ENCODE assay signal across 21 cellular contexts in genomic region chr11:10474551-10474950, GRCh38. TPM values are rescaled to one million over a fixed set of nuclear protein-coding genes. Genes with fewer than 3 reads are reported as not detected.
A peak's percentile ranks its signal among the peaks of the same experiment; 100 is the strongest.
DNase-seq lines count a peak whose midpoint lies in the region; ATAC-seq and TF ChIP-seq lines count a peak whose summit lies in the region.
"Had no signal": no experiment of that assay in that cellular context is flagged by ENCODE, and none has a peak within 500 bp of the region (broad histone marks: within the 10 kb centered on the region; RNA-seq: fewer than 3 reads in every experiment).

No MANE protein-coding gene starts in this region.

- H3K27me3 ChIP-seq in naive thymus-derived CD4-positive, alpha-beta T cell (ENCODE audit: control insufficient read depth in 2 of 2, insufficient read depth in 2 of 2, low read length in 2 of 2): no peaks in the 10 kb centered on the region
- H3K27me3 ChIP-seq in esophagus muscularis mucosa: no peaks in the 10 kb centered on the region
- H3K27me3 ChIP-seq: neural progenitor cell, right lobe of liver had no signal

- intact Hi-C loops in naive thymus-derived CD4-positive, alpha-beta T cell (cut with micrococcal nuclease): loop anchor here in 1 of 2 donors (2.0 kb wide), 1 partner anchor 16 kb away; no protein-coding TSS in a partner anchor
- intact Hi-C loops in esophagus muscularis mucosa (cut with DNase I): no loop called here

- H3K4me1 Mint-ChIP-seq in stimulated activated naive CD8-positive, alpha-beta T cell treated with anti-CD3 and anti-CD28 coated beads, Interleukin-15, amount 100 ng/mL, for 72 hours: peaks cover 29% of the 10 kb centered on the region
- peaks cover 8 to 53% (median 30%) of the 10 kb centered on the region in 7 donors for H3K4me1 Mint-ChIP-seq in naive thymus-derived CD4-positive, alpha-beta T cell

- H3K27ac Mint-ChIP-seq in stimulated activated naive CD8-positive, alpha-beta T cell treated with anti-CD3 and anti-CD28 coated beads, Interleukin-15, amount 100 ng/mL, for 72 hours: peak overlapping the region; percentile 59 to 89
- H3K27ac Mint-ChIP-seq in naive thymus-derived CD4-positive, alpha-beta T cell: peak overlapping the region in 7 of 9 donors; percentile 16 to 80 (median 59)
- H3K27ac Mint-ChIP-seq: activated CD8-positive, alpha-beta T cell treated with anti-CD3 and anti-CD28 coated beads, Interleukin-2, amount 10 ng/mL, durations not matched to agents 7 days and 5 days; activated naive CD8-positive, alpha-beta T cell treated with anti-CD3 and anti-CD28 coated beads, Interleukin-2, amount 50 U/mL, for 24 hours; neural progenitor cell had no signal

- no peak for TF ChIP-seq CTCF in RWPE1 (conservative IDR thresholded peaks at IDR 0.05; ENCODE audit: low read depth)
- TF ChIP-seq CTCF in esophagus muscularis mucosa (IDR thresholded peaks at IDR 0.05): no peak

- no peak overlapping the region for H3K27ac ChIP-seq in naive thymus-derived CD4-positive, alpha-beta T cell (ENCODE audit: low read depth, low read length)
- H3K27ac ChIP-seq in RWPE1 (no peak overlapping the region), esophagus muscularis mucosa (replicated peaks in 1 of 4) (no peak overlapping the region)
- H3K27ac ChIP-seq: neural progenitor cell, right lobe of liver had no signal

- TF ChIP-seq EP300 in esophagus muscularis mucosa (IDR thresholded peaks at IDR 0.05): no peak

- H3K4me3 ChIP-seq in naive thymus-derived CD4-positive, alpha-beta T cell (ENCODE audit: low read length): no peak overlapping the region
- H3K4me3 ChIP-seq in esophagus muscularis mucosa: no peak overlapping the region
- H3K4me3 ChIP-seq: HAP-1, K562, neural progenitor cell, right lobe of liver had no signal

- H3K4me3 Mint-ChIP-seq in stimulated activated naive CD8-positive, alpha-beta T cell treated with anti-CD3 and anti-CD28 coated beads, Interleukin-15, amount 100 ng/mL, for 72 hours: no peak overlapping the region
- peak overlapping the region in 1 of 10 donors; percentile 8 for H3K4me3 Mint-ChIP-seq in naive thymus-derived CD4-positive, alpha-beta T cell
- H3K4me3 Mint-ChIP-seq: activated CD8-positive, alpha-beta T cell treated with anti-CD3 and anti-CD28 coated beads, Interleukin-2, amount 10 ng/mL, durations not matched to agents 7 days and 5 days; activated naive CD8-positive, alpha-beta T cell treated with anti-CD3 and anti-CD28 coated beads, Interleukin-2, amount 50 U/mL, for 24 hours; neural progenitor cell had no signal

- H3K9me3 ChIP-seq in naive thymus-derived CD4-positive, alpha-beta T cell (ENCODE audit: control insufficient read depth in 2 of 3, low read length in 3 of 3): no peaks in the 10 kb centered on the region
- no peaks in the 10 kb centered on the region for H3K9me3 ChIP-seq in esophagus muscularis mucosa
- H3K9me3 ChIP-seq: HAP-1, right lobe of liver had no signal

- DNase-seq in stimulated activated naive CD8-positive, alpha-beta T cell treated with anti-CD3 and anti-CD28 coated beads, Interleukin-15, amount 100 ng/mL, for 72 hours: no peak
- DNase-seq in stimulated activated naive CD8-positive, alpha-beta T cell treated with anti-CD3 and anti-CD28 coated beads, Interleukin-15, Interleukin-2, amounts not matched to agents 100 U/mL and 50 U/mL, for 24 hours: no peak
- DNase-seq in NCI-H2196 treated with DMSO at 0.1 percent for 48 hours (lab: John Stamatoyannopoulos, UW; ENCODE audit: unreplicated experiment) (peak; percentile 28), RWPE1 (ENCODE audit: low spot score) (no peak), NCI-H446 (lab: John Stamatoyannopoulos, UW) (no peak), esophagus muscularis mucosa (ENCODE audit: extremely low spot score) (no peak)
- no peak for DNase-seq in naive thymus-derived CD4-positive, alpha-beta T cell
- DNase-seq: activated CD4-positive, alpha-beta T cell treated with anti-CD3 and anti-CD28 coated beads for 1 hour; activated CD8-positive, alpha-beta T cell treated with anti-CD3 and anti-CD28 coated beads, Interleukin-2, amount 10 ng/mL, durations not matched to agents 7 days and 5 days; activated gamma-delta T cell; activated naive CD8-positive, alpha-beta T cell treated with anti-CD3 and anti-CD28 coated beads, Interleukin-2, amount 50 U/mL, for 24 hours; Calu3; dermis blood vessel endothelial cell; NCI-H524 treated with DMSO at 0.1 percent for 48 hours; SHP77 treated with DMSO at 0.1 percent for 48 hours; stimulated activated CD4-positive, alpha-beta T cell treated with anti-CD3 and anti-CD28 coated beads, Interleukin-2, amount 100 ng/mL, for 48 hours had no signal

- 100% methylated on average over 1 of the region's 2 CpGs for WGBS in esophagus muscularis mucosa

- peaks cover 0 to 39% (median 15%) of the 10 kb centered on the region in 5 donors for H3K36me3 Mint-ChIP-seq in naive thymus-derived CD4-positive, alpha-beta T cell
- H3K36me3 Mint-ChIP-seq: neural progenitor cell had no signal

- TF ChIP-seq POLR2A in esophagus muscularis mucosa (IDR thresholded peaks at IDR 0.05; ENCODE audit: low read depth): no peak

- CTCF ChIA-PET in naive thymus-derived CD4-positive, alpha-beta T cell (lab: Charles Lee): no interaction called here
- CTCF ChIA-PET in RWPE1 (lab: Yijun Ruan, JAX): interaction anchor here (0.6 kb wide), 1 partner anchor 31 kb away, joined by 3 read pairs; no protein-coding TSS in a partner anchor

- no peaks in the 10 kb centered on the region for H3K27me3 Mint-ChIP-seq in stimulated activated naive CD8-positive, alpha-beta T cell treated with anti-CD3 and anti-CD28 coated beads, Interleukin-15, amount 100 ng/mL, for 72 hours
- H3K27me3 Mint-ChIP-seq in naive thymus-derived CD4-positive, alpha-beta T cell: no peaks in the 10 kb centered on the region
- H3K27me3 Mint-ChIP-seq: activated naive CD8-positive, alpha-beta T cell treated with anti-CD3 and anti-CD28 coated beads, Interleukin-2, amount 50 U/mL, for 24 hours had no signal

- H3K4me1 ChIP-seq in naive thymus-derived CD4-positive, alpha-beta T cell (ENCODE audit: control insufficient read depth in 2 of 2, insufficient read depth in 2 of 2, low read length in 2 of 2): no peaks in the 10 kb centered on the region
- peaks cover 0 to 11% (median 4%) of the 10 kb centered on the region in 4 donors for H3K4me1 ChIP-seq in esophagus muscularis mucosa
- H3K4me1 ChIP-seq: HAP-1, neural progenitor cell, right lobe of liver had no signal

- POLR2A ChIA-PET in naive thymus-derived CD4-positive, alpha-beta T cell (lab: Charles Lee): no interaction called here
- POLR2A ChIA-PET in RWPE1 (lab: Yijun Ruan, JAX; ENCODE audit: low non-redundant PET): no interaction called here

- no peak for ATAC-seq in stimulated activated naive CD8-positive, alpha-beta T cell treated with anti-CD3 and anti-CD28 coated beads, Interleukin-15, amount 100 ng/mL, for 72 hours
- ATAC-seq in stimulated activated naive CD8-positive, alpha-beta T cell treated with anti-CD3 and anti-CD28 coated beads, Interleukin-15, Interleukin-2, amounts not matched to agents 100 U/mL and 50 U/mL, for 24 hours: no peak
- no peak for ATAC-seq in naive thymus-derived CD4-positive, alpha-beta T cell
- no peak for ATAC-seq in HG03159 (IDR thresholded peaks at IDR 0.05; ENCODE audit: unreplicated experiment)
- ATAC-seq: activated CD8-positive, alpha-beta T cell treated with anti-CD3 and anti-CD28 coated beads, Interleukin-2, amount 10 ng/mL, durations not matched to agents 7 days and 5 days; activated naive CD8-positive, alpha-beta T cell treated with anti-CD3 and anti-CD28 coated beads, Interleukin-2, amount 50 U/mL, for 24 hours; K562 had no signal

- H3K36me3 ChIP-seq in naive thymus-derived CD4-positive, alpha-beta T cell (ENCODE audit: control insufficient read depth in 2 of 3, insufficient read depth in 3 of 3, low read length in 3 of 3): peaks cover 0 to 60% (median 4%) of the 10 kb centered on the region in 3 experiments
- H3K36me3 ChIP-seq in esophagus muscularis mucosa: no peaks in the 10 kb centered on the region
- H3K36me3 ChIP-seq: HAP-1, neural progenitor cell, right lobe of liver had no signal

- no peaks in the 10 kb centered on the region for H3K9me3 Mint-ChIP-seq in stimulated activated naive CD8-positive, alpha-beta T cell treated with anti-CD3 and anti-CD28 coated beads, Interleukin-15, amount 100 ng/mL, for 72 hours
- peaks cover 0 to 7% (median 0%) of the 10 kb centered on the region in 11 donors for H3K9me3 Mint-ChIP-seq in naive thymus-derived CD4-positive, alpha-beta T cell

RNA-seq across cellular contexts. Expression of gene AMPD3, which starts 19.5 kb away (rescaled TPM):
- 10 to 100 TPM; 23.9 to 35.1 (median 30.4) TPM for total RNA-seq in naive thymus-derived CD4-positive, alpha-beta T cell
- 10 to 100 TPM; 12.9 to 17.8 TPM for polyA plus RNA-seq in naive thymus-derived CD4-positive, alpha-beta T cell
- total RNA-seq in esophagus muscularis mucosa: 1 to 10 TPM; 3.8 to 7.5 (median 5.1) TPM
